ENCODE assay signal across 1 cellular context in genomic region chr16:68599586-68599985, GRCh38.
TF ChIP-seq lines count a peak whose summit lies in the region.

No MANE protein-coding gene starts in this region.

TF ChIP-seq in GM23338, 12 proteins besides CTCF, POLR2A, EP300 and RAD21 (continued from another document):
- TF ChIP-seq, protein P1, sequence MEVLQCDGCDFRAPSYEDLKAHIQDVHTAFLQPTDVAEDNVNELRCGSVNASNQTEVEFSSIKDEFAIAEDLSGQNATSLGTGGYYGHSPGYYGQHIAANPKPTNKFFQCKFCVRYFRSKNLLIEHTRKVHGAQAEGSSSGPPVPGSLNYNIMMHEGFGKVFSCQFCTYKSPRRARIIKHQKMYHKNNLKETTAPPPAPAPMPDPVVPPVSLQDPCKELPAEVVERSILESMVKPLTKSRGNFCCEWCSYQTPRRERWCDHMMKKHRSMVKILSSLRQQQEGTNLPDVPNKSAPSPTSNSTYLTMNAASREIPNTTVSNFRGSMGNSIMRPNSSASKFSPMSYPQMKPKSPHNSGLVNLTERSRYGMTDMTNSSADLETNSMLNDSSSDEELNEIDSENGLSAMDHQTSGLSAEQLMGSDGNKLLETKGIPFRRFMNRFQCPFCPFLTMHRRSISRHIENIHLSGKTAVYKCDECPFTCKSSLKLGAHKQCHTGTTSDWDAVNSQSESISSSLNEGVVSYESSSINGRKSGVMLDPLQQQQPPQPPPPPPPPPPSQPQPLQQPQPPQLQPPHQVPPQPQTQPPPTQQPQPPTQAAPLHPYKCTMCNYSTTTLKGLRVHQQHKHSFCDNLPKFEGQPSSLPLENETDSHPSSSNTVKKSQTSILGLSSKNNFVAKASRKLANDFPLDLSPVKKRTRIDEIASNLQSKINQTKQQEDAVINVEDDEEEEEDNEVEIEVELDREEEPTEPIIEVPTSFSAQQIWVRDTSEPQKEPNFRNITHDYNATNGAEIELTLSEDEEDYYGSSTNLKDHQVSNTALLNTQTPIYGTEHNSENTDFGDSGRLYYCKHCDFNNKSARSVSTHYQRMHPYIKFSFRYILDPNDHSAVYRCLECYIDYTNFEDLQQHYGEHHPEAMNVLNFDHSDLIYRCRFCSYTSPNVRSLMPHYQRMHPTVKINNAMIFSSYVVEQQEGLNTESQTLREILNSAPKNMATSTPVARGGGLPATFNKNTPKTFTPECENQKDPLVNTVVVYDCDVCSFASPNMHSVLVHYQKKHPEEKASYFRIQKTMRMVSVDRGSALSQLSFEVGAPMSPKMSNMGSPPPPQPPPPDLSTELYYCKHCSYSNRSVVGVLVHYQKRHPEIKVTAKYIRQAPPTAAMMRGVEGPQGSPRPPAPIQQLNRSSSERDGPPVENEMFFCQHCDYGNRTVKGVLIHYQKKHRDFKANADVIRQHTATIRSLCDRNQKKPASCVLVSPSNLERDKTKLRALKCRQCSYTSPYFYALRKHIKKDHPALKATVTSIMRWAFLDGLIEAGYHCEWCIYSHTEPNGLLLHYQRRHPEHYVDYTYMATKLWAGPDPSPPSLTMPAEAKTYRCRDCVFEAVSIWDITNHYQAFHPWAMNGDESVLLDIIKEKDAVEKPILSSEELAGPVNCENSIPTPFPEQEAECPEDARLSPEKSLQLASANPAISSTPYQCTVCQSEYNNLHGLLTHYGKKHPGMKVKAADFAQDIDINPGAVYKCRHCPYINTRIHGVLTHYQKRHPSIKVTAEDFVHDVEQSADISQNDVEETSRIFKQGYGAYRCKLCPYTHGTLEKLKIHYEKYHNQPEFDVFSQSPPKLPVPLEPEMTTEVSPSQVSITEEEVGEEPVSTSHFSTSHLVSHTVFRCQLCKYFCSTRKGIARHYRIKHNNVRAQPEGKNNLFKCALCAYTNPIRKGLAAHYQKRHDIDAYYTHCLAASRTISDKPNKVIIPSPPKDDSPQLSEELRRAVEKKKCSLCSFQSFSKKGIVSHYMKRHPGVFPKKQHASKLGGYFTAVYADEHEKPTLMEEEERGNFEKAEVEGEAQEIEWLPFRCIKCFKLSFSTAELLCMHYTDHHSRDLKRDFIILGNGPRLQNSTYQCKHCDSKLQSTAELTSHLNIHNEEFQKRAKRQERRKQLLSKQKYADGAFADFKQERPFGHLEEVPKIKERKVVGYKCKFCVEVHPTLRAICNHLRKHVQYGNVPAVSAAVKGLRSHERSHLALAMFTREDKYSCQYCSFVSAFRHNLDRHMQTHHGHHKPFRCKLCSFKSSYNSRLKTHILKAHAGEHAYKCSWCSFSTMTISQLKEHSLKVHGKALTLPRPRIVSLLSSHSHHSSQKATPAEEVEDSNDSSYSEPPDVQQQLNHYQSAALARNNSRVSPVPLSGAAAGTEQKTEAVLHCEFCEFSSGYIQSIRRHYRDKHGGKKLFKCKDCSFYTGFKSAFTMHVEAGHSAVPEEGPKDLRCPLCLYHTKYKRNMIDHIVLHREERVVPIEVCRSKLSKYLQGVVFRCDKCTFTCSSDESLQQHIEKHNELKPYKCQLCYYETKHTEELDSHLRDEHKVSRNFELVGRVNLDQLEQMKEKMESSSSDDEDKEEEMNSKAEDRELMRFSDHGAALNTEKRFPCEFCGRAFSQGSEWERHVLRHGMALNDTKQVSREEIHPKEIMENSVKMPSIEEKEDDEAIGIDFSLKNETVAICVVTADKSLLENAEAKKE (CRISPR knock-in tag; IDR thresholded peaks at IDR 0.05), result no peak
- no peak for TF ChIP-seq NANOG (IDR thresholded peaks at IDR 0.05; ENCODE audit: borderline replicate concordance)
- TF ChIP-seq EZH2phosphoT487 (IDR thresholded peaks at IDR 0.05; ENCODE audit: unreplicated experiment), result no peak
- TF ChIP-seq ZNF114 (CRISPR knock-in tag; IDR thresholded peaks at IDR 0.05), result no peak
